Comparison of ENCODE assay signal across 1 cellular context in genomic region chr5:142313693-142314092, GRCh38.
TF ChIP-seq lines count a peak whose summit lies in the region.

No MANE protein-coding gene starts in this region.

TF ChIP-seq in IMR-90, 13 proteins besides CTCF, POLR2A, EP300 and RAD21:
- TF ChIP-seq USF2 (IDR thresholded peaks at IDR 0.05; ENCODE audit: low read depth, low read length): no peak
- no peak for TF ChIP-seq RCOR1 (IDR thresholded peaks at IDR 0.05; ENCODE audit: insufficient replicate concordance, low read length)
- no peak for TF ChIP-seq FOS (IDR thresholded peaks at IDR 0.05; ENCODE audit: low read depth, low read length)
- TF ChIP-seq CEBPB (IDR thresholded peaks at IDR 0.05; ENCODE audit: low read depth, low read length): no peak
- no peak for TF ChIP-seq RFX5 (IDR thresholded peaks at IDR 0.05; ENCODE audit: low read depth, low read length)
- no peak for TF ChIP-seq ELK1 (IDR thresholded peaks at IDR 0.05; ENCODE audit: borderline replicate concordance, low read depth, low read length)
- no peak for TF ChIP-seq CHD1 (IDR thresholded peaks at IDR 0.05; ENCODE audit: low read depth, low read length)
- TF ChIP-seq MAZ (IDR thresholded peaks at IDR 0.05; ENCODE audit: borderline replicate concordance, low read depth, low read length): no peak
- no peak for TF ChIP-seq MXI1 (IDR thresholded peaks at IDR 0.05; ENCODE audit: borderline replicate concordance, low read depth, low read length)
- no peak for TF ChIP-seq SMC3 (IDR thresholded peaks at IDR 0.05; ENCODE audit: low read depth, low read length)
- no peak for TF ChIP-seq MAFK (IDR thresholded peaks at IDR 0.05; ENCODE audit: low read depth, low read length)
- TF ChIP-seq NFE2L2 (IDR thresholded peaks at IDR 0.05; ENCODE audit: low read depth, low read length): no peak
- TF ChIP-seq BHLHE40 (IDR thresholded peaks at IDR 0.05; ENCODE audit: low read depth, low read length): no peak
